Comparison of ENCODE assay signal across 8 cellular contexts in genomic region chr10:101587725-101588614, GRCh38. TPM values are rescaled to one million over a fixed set of nuclear protein-coding genes. Genes with fewer than 3 reads are reported as not detected.
DNase-seq lines count a peak whose midpoint lies in the region; ATAC-seq and TF ChIP-seq lines count a peak whose summit lies in the region.

Gene DPCD, plus strand, starts transcription at chr10:101588321. Its CDS starts 16 bp downstream, at chr10:101588337.
Gene POLL, minus strand, starts transcription at chr10:101588257. Its CDS starts 897 bp downstream, at chr10:101587360.

- TF ChIP-seq CTCF in esophagus muscularis mucosa (IDR thresholded peaks at IDR 0.05), result no peak

- H3K36me3 ChIP-seq in esophagus muscularis mucosa (peaks cover 10 to 30% (median 21%) of the 10 kb centered on the region in 4 donors), muscle layer of duodenum (ENCODE audit: control insufficient read depth in 1 of 2, insufficient read depth in 2 of 2, low read length in 2 of 2) (peaks cover 2 to 22% of the 10 kb centered on the region in 2 donors)

- TF ChIP-seq POLR2A in esophagus muscularis mucosa (IDR thresholded peaks at IDR 0.05; ENCODE audit: low read depth), result peak; percentile 10

- in situ Hi-C loops in KBM-7 (cut with MboI; ENCODE audit: low pct_unique_long_range_greater_than_20kb, low sequenced_read_pairs), result no loop called here

- H3K9me3 ChIP-seq in esophagus muscularis mucosa, result no peaks in the 10 kb centered on the region
- no peaks in the 10 kb centered on the region for H3K9me3 ChIP-seq in muscle layer of duodenum (ENCODE audit: control insufficient read depth in 1 of 2, low read length in 2 of 2)

- intact Hi-C loops in esophagus muscularis mucosa (cut with DNase I), result no loop called here

- peak; percentile 77 for DNase-seq in DMS53 treated with DMSO at 0.1 percent for 48 hours (lab: John Stamatoyannopoulos, UW; ENCODE audit: unreplicated experiment)
- DNase-seq in KBM-7, result peak; percentile 94
- DNase-seq in activated T-helper 1 cell treated with Interleukin-2 at 50 U/mL for 16 hours (ENCODE audit: low read depth), result peak; percentile 79
- peak; percentile 99 for DNase-seq in esophagus muscularis mucosa (ENCODE audit: extremely low spot score)
- peak; percentile 91 for DNase-seq in stimulated activated CD8-positive, alpha-beta memory T cell treated with anti-CD3 and anti-CD28 coated beads, Interleukin-7, amount 100 ng/mL, for 24 hours (ENCODE audit: low read depth)

- peak within 1 kb of the TSS; percentile 73 to 81 (median 76) for H3K27ac ChIP-seq in esophagus muscularis mucosa (replicated peaks in 1 of 4)
- H3K27ac ChIP-seq in muscle layer of duodenum (ENCODE audit: low read length), result peak within 1 kb of the TSS; percentile 69

- no peaks in the 10 kb centered on the region for H3K27me3 ChIP-seq in esophagus muscularis mucosa
- no peaks in the 10 kb centered on the region for H3K27me3 ChIP-seq in muscle layer of duodenum (ENCODE audit: low read depth, low read length)

- TF ChIP-seq EP300 in esophagus muscularis mucosa (IDR thresholded peaks at IDR 0.05), result no peak

- H3K4me3 ChIP-seq in esophagus muscularis mucosa, result peak within 1 kb of the TSS; percentile 85 to 90 (median 88)
- peak within 1 kb of the TSS; percentile 92 to 96 for H3K4me3 ChIP-seq in muscle layer of duodenum (ENCODE audit: low read depth in 1 of 2, low read length in 2 of 2)

- under 1% methylated on average over 26 of the region's 48 CpGs for WGBS in esophagus muscularis mucosa

- H3K4me1 ChIP-seq in esophagus muscularis mucosa (peaks cover 18 to 33% (median 23%) of the 10 kb centered on the region in 4 donors), muscle layer of duodenum (ENCODE audit: control insufficient read depth in 1 of 2, insufficient read depth in 2 of 2, low read length in 2 of 2) (peaks cover 15 to 18% of the 10 kb centered on the region in 2 donors)

- ATAC-seq in GM21717 (IDR thresholded peaks at IDR 0.05; ENCODE audit: unreplicated experiment), result peak; percentile 98

TF ChIP-seq in PFSK-1, 5 proteins besides CTCF, POLR2A, EP300 and RAD21:
- TF ChIP-seq REST (IDR thresholded peaks at IDR 0.05; ENCODE audit: insufficient read depth in 1 of 2, low read depth in 2 of 2, low read length in 2 of 2) (no peak), FOXP2 (optimal IDR thresholded peaks at IDR 0.05; ENCODE audit: borderline replicate concordance, extremely low read depth, extremely low read length, insufficient read depth) (peak; percentile 55), SIN3A (IDR thresholded peaks at IDR 0.05; ENCODE audit: borderline replicate concordance, insufficient read depth, low read length) (peak; percentile 47; the same call in 1 of the 2 replicates), POLR2AphosphoS5 (IDR thresholded peaks at IDR 0.05; ENCODE audit: low read depth, low read length) (peak; percentile 76)

RNA-seq across cellular contexts. Expression of gene DPCD, which starts in this region (rescaled TPM):
- 14.1 TPM for polyA plus RNA-seq in PFSK-1 (2012; ENCODE audit: insufficient read length, low read depth)
- 10 to 100 TPM; 13.8 to 24.2 (median 18.1) TPM for total RNA-seq in esophagus muscularis mucosa

RNA-seq across cellular contexts. Expression of gene POLL, which starts in this region (rescaled TPM):
- 32.0 TPM for polyA plus RNA-seq in PFSK-1 (2012; ENCODE audit: insufficient read length, low read depth)
- total RNA-seq in esophagus muscularis mucosa, result 10 to 100 TPM; 23.2 to 27.2 (median 26.0) TPM

Comparison
In these comparisons a context has a peak if more than half of its experiments do, and no peak if none do; other contexts are left out.
1. Peak in every context shown above with its lines: DNase-seq, ATAC-seq, H3K4me3 ChIP-seq and H3K27ac ChIP-seq.